In genomic region chr11:78416285-78417174, GRCh38 we compare ENCODE assay signal across 8 cellular contexts. TPM values are rescaled to one million over a fixed set of nuclear protein-coding genes. Genes with fewer than 3 reads are reported as not detected.
A peak's percentile ranks its signal among the peaks of the same experiment; 100 is the strongest.
DNase-seq lines count a peak whose midpoint lies in the region; ATAC-seq and TF ChIP-seq lines count a peak whose summit lies in the region.

No MANE protein-coding gene starts in this region.

- 3 to 6% methylated on average over 27 to 35 of the region's 38 CpGs for WGBS in esophagus squamous epithelium, 2 donors

- no peaks in the 10 kb centered on the region for H3K9me2 ChIP-seq in PC-9 (ENCODE audit: insufficient read depth)

- no peaks in the 10 kb centered on the region for H4K20me1 ChIP-seq in PC-9 (ENCODE audit: insufficient read depth)

- H3K4me3 ChIP-seq in Jurkat, Clone E6-1 (ENCODE audit: low read length): peak overlapping the region; percentile 54
- peak overlapping the region; percentile 84 for H3K4me3 ChIP-seq in PC-9
- H3K4me3 ChIP-seq in esophagus squamous epithelium: peak overlapping the region; percentile 53 to 95 (median 84)

- H3K9me3 Mint-ChIP-seq in activated T-cell treated with anti-CD3 and anti-CD28 coated beads, Interleukin-2, amount 50 U/mL, for 4 hours: no peaks in the 10 kb centered on the region

- TF ChIP-seq CTCF in PC-9 (conservative IDR thresholded peaks at IDR 0.05): peak; percentile 72
- peak in 5 of 6 experiments; percentile 24 to 65 (median 27) for TF ChIP-seq CTCF in esophagus squamous epithelium (IDR thresholded peaks at IDR 0.05)

- H3K27me3 ChIP-seq in PC-9 (ENCODE audit: insufficient read depth, low read depth) (no peaks in the 10 kb centered on the region), esophagus squamous epithelium (no peaks in the 10 kb centered on the region)

- peak; percentile 42 for ATAC-seq in GM21619 (IDR thresholded peaks at IDR 0.05; ENCODE audit: unreplicated experiment)
- ATAC-seq in activated T-cell treated with anti-CD3 and anti-CD28 coated beads, Interleukin-2, amount 50 U/mL, for 4 hours: peak; percentile 66 to 72

- CTCF ChIA-PET in PC-9 (lab: Charles Lee): interaction anchor here (0.6 to 2.0 kb wide), 4 partner anchors 188 to 669 kb away, joined by 4 to 13 read pairs (median 7); no protein-coding TSS in a partner anchor

- H3K27me3 Mint-ChIP-seq in activated T-cell treated with anti-CD3 and anti-CD28 coated beads, Interleukin-2, amount 50 U/mL, for 4 hours (ENCODE audit: low read depth): peaks cover 25% of the 10 kb centered on the region

- POLR2A ChIA-PET in PC-9 (lab: Charles Lee; ENCODE audit: unreplicated experiment): interaction anchor here (0.7 kb wide), 1 partner anchor 156 kb away, joined by 3 read pairs; no protein-coding TSS in a partner anchor

- DNase-seq in D341Med (ENCODE audit: low spot score) (peak; percentile 79), PC-9 (peak; percentile 81 to 84), esophagus squamous epithelium (lab: John Stamatoyannopoulos, UW) (peak; percentile 23), myocyte (ENCODE audit: low read depth) (peak; percentile 93)
- DNase-seq in Jurkat, Clone E6-1 (ENCODE audit: low read depth, low spot score): no peak
- peak; percentile 70 for DNase-seq in activated T-cell treated with anti-CD3 and anti-CD28 coated beads, Interleukin-2, amount 50 U/mL, for 4 hours
- DNase-seq in stimulated activated CD8-positive, alpha-beta memory T cell treated with anti-CD3 and anti-CD28 coated beads, Interleukin-7, amount 100 ng/mL, for 4 hours (ENCODE audit: low read depth in 2 of 2): peak; percentile 64 to 68

- H3K27ac ChIP-seq in PC-9: peak overlapping the region; percentile 61
- H3K27ac ChIP-seq in esophagus squamous epithelium: peak overlapping the region; percentile 86 to 99 (median 96)

- intact Hi-C loops in PC-9 (cut with micrococcal nuclease; ENCODE audit: unreplicated experiment) (loop anchor here (1.0 to 10.0 kb wide), 6 partner anchors 51 to 372 kb away; partner anchors contain the start of genes ALG8 and NARS2), esophagus squamous epithelium (cut with DNase I) (loop anchor here (10.0 kb wide), 1 partner anchor 192 kb away; no protein-coding TSS in a partner anchor)

- peak overlapping the region; percentile 92 for H3K4me3 Mint-ChIP-seq in activated T-cell treated with anti-CD3 and anti-CD28 coated beads, Interleukin-2, amount 50 U/mL, for 4 hours

- peak in 2 of 4 donors; percentile 17 to 79 for TF ChIP-seq POLR2A in esophagus squamous epithelium (IDR thresholded peaks at IDR 0.05)

- H3K79me2 ChIP-seq in PC-9 (ENCODE audit: low read depth): peaks cover 12% of the 10 kb centered on the region; the same call in 1 of the 2 replicates

- H3K9me3 ChIP-seq in PC-9 (ENCODE audit: insufficient read depth, low read depth) (no peaks in the 10 kb centered on the region), esophagus squamous epithelium (no peaks in the 10 kb centered on the region)

- BruUV-seq in PC-9 (replicated peaks; lab: Mats Ljungman, UMichigan): TSS peak; percentile 71

- peaks cover 26% of the 10 kb centered on the region for H3K4me1 ChIP-seq in PC-9 (replicated peaks; ENCODE audit: insufficient read depth)
- H3K4me1 ChIP-seq in esophagus squamous epithelium: peaks cover 11 to 58% (median 17%) of the 10 kb centered on the region in 3 donors

- H3K36me3 Mint-ChIP-seq in activated T-cell treated with anti-CD3 and anti-CD28 coated beads, Interleukin-2, amount 50 U/mL, for 4 hours (ENCODE audit: insufficient read depth): no peaks in the 10 kb centered on the region

- peaks cover 35% of the 10 kb centered on the region for H3K4me1 Mint-ChIP-seq in activated T-cell treated with anti-CD3 and anti-CD28 coated beads, Interleukin-2, amount 50 U/mL, for 4 hours (ENCODE audit: low read depth)

- peaks cover 34% of the 10 kb centered on the region for H3F3A ChIP-seq in PC-9 (ENCODE audit: insufficient read depth, low read depth)

- peak overlapping the region; percentile 91 for H3K4me2 ChIP-seq in PC-9

- peak overlapping the region; percentile 93 for H2AFZ ChIP-seq in PC-9

- H3K36me3 ChIP-seq in PC-9 (ENCODE audit: low read depth) (no peaks in the 10 kb centered on the region), esophagus squamous epithelium (no peaks in the 10 kb centered on the region)

RNA-seq across cellular contexts. Expression of gene GAB2, which starts 1.1 kb away (rescaled TPM):
- 5.0 TPM for polyA plus RNA-seq in Jurkat, Clone E6-1 (2012; ENCODE audit: insufficient read depth, insufficient read length)
- total RNA-seq in PC-9 (2021) (17.5 and 25.7 TPM in 2 replicates), esophagus squamous epithelium (10 to 100 TPM in 2 of 4 donors, 1 to 10 TPM in 2; 4.6 to 23.7 (median 11.2) TPM), myocyte (31.6 and 38.0 TPM in 2 replicates)
- 1 to 10 TPM; 1.9 to 3.2 (median 3.2) TPM for total RNA-seq in activated T-cell treated with anti-CD3 and anti-CD28 coated beads, Interleukin-2, amount 50 U/mL, for 4 hours
- 30.4 TPM for polyA plus RNA-seq in myocyte (2012)
